30 cellular contexts compared by ENCODE assay signal in genomic region chr12:1246637-1247036, GRCh38.
DNase-seq lines count a peak whose midpoint lies in the region; ATAC-seq, FAIRE-seq and TF ChIP-seq lines count a peak whose summit lies in the region.
"Had no signal": no experiment of that assay in that cellular context is flagged by ENCODE, and none has a peak within 500 bp of the region (broad histone marks: within the 10 kb centered on the region; RNA-seq: fewer than 3 reads in every experiment).

No MANE protein-coding gene starts in this region.

- TF ChIP-seq RAD21 in K562 (CRISPR knock-in tag; conservative IDR thresholded peaks at IDR 0.05 in 1 of 2, IDR thresholded peaks at IDR 0.05 in 1 of 2) = no peak

- no peak for FAIRE-seq in K562 (lab: Jason Lieb, UNC)
- FAIRE-seq: bronchial epithelial cell, D721Med, TTC549 had no signal

- TF ChIP-seq POLR2A in K562 (conservative IDR thresholded peaks at IDR 0.05) = no peak

- H3K9me1 ChIP-seq in K562 (ENCODE audit: control insufficient read depth, insufficient read depth, low read length) = no peaks in the 10 kb centered on the region

- H3K4me1 Mint-ChIP-seq in activated T-cell treated with anti-CD3 and anti-CD28 coated beads, Interleukin-2, amount 50 U/mL, for 72 hours (ENCODE audit: low read depth) = no peaks in the 10 kb centered on the region

- no peaks in the 10 kb centered on the region for H3K27me3 ChIP-seq in BJ (ENCODE audit: control insufficient read depth, insufficient read depth, low read length)
- no peaks in the 10 kb centered on the region for H3K27me3 ChIP-seq in K562 (ENCODE audit: control insufficient read depth in 2 of 2, insufficient read depth in 2 of 2, low read length in 2 of 2)
- H3K27me3 ChIP-seq: adrenal gland, foreskin keratinocyte, upper lobe of right lung had no signal

- no peak overlapping the region for H3K4me3 ChIP-seq in BJ (ENCODE audit: low read depth, low read length)
- H3K4me3 ChIP-seq in K562 = no peak overlapping the region
- H3K4me3 ChIP-seq: adrenal gland, coronary artery, upper lobe of right lung had no signal

- peak; percentile 17 for DNase-seq in BJ (ENCODE audit: low read depth)
- peak; percentile 37 for DNase-seq in NCI-H460 (ENCODE audit: extremely low read depth, low read depth)
- DNase-seq in K562 (ENCODE audit: extremely low read depth in 1 of 4, low spot score in 3 of 4) = no peak
- DNase-seq in left kidney (ENCODE audit: low read depth, low spot score) = peak; percentile 40
- no peak for DNase-seq in EL
- DNase-seq in activated T-cell treated with anti-CD3 and anti-CD28 coated beads, Interleukin-2, amount 50 U/mL, for 1 hour = no peak
- no peak for DNase-seq in activated T-cell treated with anti-CD3 and anti-CD28 coated beads, Interleukin-2, amount 50 U/mL, for 72 hours
- no peak for DNase-seq in epidermal melanocyte (ENCODE audit: insufficient read length, low spot score)
- DNase-seq: activated CD4-positive, CD25-positive, alpha-beta regulatory T cell treated with anti-CD3 and anti-CD28 coated beads, Interleukin-2, amount 50 U/mL, for 72 hours; activated CD8-positive, alpha-beta T cell treated with anti-CD3 and anti-CD28 coated beads for 36 hours; activated gamma-delta T cell treated with Interleukin-2 at 50 U/mL for 16 hours; adrenal gland; endodermal cell; foreskin keratinocyte; MM.1S; NCI-H1417 treated with DMSO at 0.1 percent for 48 hours; NCI-H2107; NCI-H446; occipital lobe; Right ventricle myocardium superior; small intestine; stimulated activated CD4-positive, alpha-beta T cell treated with anti-CD3 and anti-CD28 coated beads, Interleukin-2, amount 100 ng/mL, for 24 hours; substantia nigra; upper lobe of right lung had no signal

- no peaks in the 10 kb centered on the region for H3K79me2 ChIP-seq in K562 (ENCODE audit: control insufficient read depth, insufficient read depth, low read length)

- H3K36me3 ChIP-seq in BJ (ENCODE audit: control insufficient read depth, insufficient read depth, low read length) (peaks cover 2% of the 10 kb centered on the region; the same call in 1 of the 2 replicates), K562 (ENCODE audit: control insufficient read depth, insufficient read depth, low read length) (no peaks in the 10 kb centered on the region)
- H3K36me3 ChIP-seq: adrenal gland, upper lobe of right lung had no signal

- H3K9me3 ChIP-seq in K562 (replicated peaks; ENCODE audit: control insufficient read depth, insufficient read depth, low read depth, low read length) = no peaks in the 10 kb centered on the region
- H3K9me3 ChIP-seq: adrenal gland, upper lobe of right lung had no signal

- no peaks in the 10 kb centered on the region for H3K4me1 ChIP-seq in K562 (replicated peaks in 1 of 2; ENCODE audit: control insufficient read depth in 2 of 2, insufficient read depth in 2 of 2, low read length in 2 of 2)
- H3K4me1 ChIP-seq: upper lobe of right lung had no signal

- intact Hi-C loops in K562 (cut with micrococcal nuclease) = no loop called here

- ATAC-seq in K562 = peak; percentile 51; the same call in 2 of the 3 replicates
- ATAC-seq in activated T-cell treated with anti-CD3 and anti-CD28 coated beads, Interleukin-2, amount 50 U/mL, for 72 hours (replicated peaks in 1 of 2) = no peak
- ATAC-seq: activated CD8-positive, alpha-beta T cell treated with anti-CD3 and anti-CD28 coated beads for 36 hours; foreskin keratinocyte; left lobe of liver; upper lobe of right lung had no signal

- no peak overlapping the region for H3K27ac ChIP-seq in K562 (ENCODE audit: extremely low read depth, low read depth, low read length)
- H3K27ac ChIP-seq: adrenal gland, C4-2B, coronary artery, foreskin keratinocyte, upper lobe of right lung had no signal

- BruUV-seq in K562 (replicated peaks; lab: Mats Ljungman, UMichigan) = no TSS peak

- peak; percentile 9; the same call in 1 of the 2 replicates for TF ChIP-seq EP300 in K562 (IDR thresholded peaks at IDR 0.05; ENCODE audit: low read length)

- no peak overlapping the region for H3K4me2 ChIP-seq in K562 (ENCODE audit: insufficient read depth, low read length)

- no peaks in the 10 kb centered on the region for H3K9me3 Mint-ChIP-seq in activated T-cell treated with anti-CD3 and anti-CD28 coated beads, Interleukin-2, amount 50 U/mL, for 72 hours
- H3K9me3 Mint-ChIP-seq: activated CD8-positive, alpha-beta T cell treated with anti-CD3 and anti-CD28 coated beads for 36 hours; endodermal cell had no signal

- H3K36me3 Mint-ChIP-seq in activated T-cell treated with anti-CD3 and anti-CD28 coated beads, Interleukin-2, amount 50 U/mL, for 72 hours (ENCODE audit: insufficient read depth in 2 of 2) = no peaks in the 10 kb centered on the region

- no peaks in the 10 kb centered on the region for H3K27me3 Mint-ChIP-seq in activated T-cell treated with anti-CD3 and anti-CD28 coated beads, Interleukin-2, amount 50 U/mL, for 72 hours (ENCODE audit: low read depth)
- H3K27me3 Mint-ChIP-seq: activated CD8-positive, alpha-beta T cell treated with anti-CD3 and anti-CD28 coated beads for 36 hours had no signal

- in situ Hi-C loops in K562 (cut with MboI) = no loop called here

- H2AFZ ChIP-seq in K562 (ENCODE audit: low read depth, low read length) = no peak overlapping the region

- H3K4me3 Mint-ChIP-seq in activated T-cell treated with anti-CD3 and anti-CD28 coated beads, Interleukin-2, amount 50 U/mL, for 72 hours = no peak overlapping the region
- H3K4me3 Mint-ChIP-seq: activated CD8-positive, alpha-beta T cell treated with anti-CD3 and anti-CD28 coated beads for 36 hours; endodermal cell had no signal

- H4K20me1 ChIP-seq in K562 (replicated peaks; ENCODE audit: control insufficient read depth, insufficient read depth, low read length) = no peaks in the 10 kb centered on the region

- POLR2A ChIA-PET in BJ (lab: Charles Lee) = no interaction called here
- POLR2A ChIA-PET in K562 (lab: Yijun Ruan, JAX) = interaction anchor here (1.1 kb wide), 1 partner anchor 18 kb away, joined by 4 read pairs; no protein-coding TSS in a partner anchor

- no peak overlapping the region for H3K9ac ChIP-seq in K562 (ENCODE audit: insufficient read depth in 1 of 2, low read depth in 2 of 2, low read length in 2 of 2)

- no peak overlapping the region for H3K27ac Mint-ChIP-seq in activated T-cell treated with anti-CD3 and anti-CD28 coated beads, Interleukin-2, amount 50 U/mL, for 72 hours
- H3K27ac Mint-ChIP-seq: activated CD8-positive, alpha-beta T cell treated with anti-CD3 and anti-CD28 coated beads for 36 hours; endodermal cell had no signal

- CTCF ChIA-PET in BJ (lab: Yijun Ruan, JAX) = interaction anchor here (0.6 kb wide), 1 partner anchor 267 kb away, joined by 3 read pairs; no protein-coding TSS in a partner anchor
- CTCF ChIA-PET in K562 (lab: Yijun Ruan, JAX; ENCODE audit: low intra/inter-chr PET ratio) = no interaction called here

- 21% methylated on average over 2 of the region's 2 CpGs for WGBS in K562 (ENCODE audit: insufficient coverage, low coverage, missing lambda C conversion rate)

- TF ChIP-seq CTCF in BJ (IDR thresholded peaks at IDR 0.05; ENCODE audit: insufficient read depth, low read depth, low read length) (no peak), K562 (IDR thresholded peaks at IDR 0.05 in 2 of 3, conservative IDR thresholded peaks at IDR 0.05 in 1 of 3; ENCODE audit: insufficient read depth in 2 of 3, low read depth in 1 of 3, low read length in 3 of 3) (no peak)

TF ChIP-seq in K562, 482 proteins besides CTCF, POLR2A, EP300 and RAD21 (continues in another document):
- TF ChIP-seq CBFA2T3 (IDR thresholded peaks at IDR 0.05) (no peak), MCM2 (IDR thresholded peaks at IDR 0.05; ENCODE audit: low read depth) (no peak), PRMT5 (CRISPR knock-in tag; IDR thresholded peaks at IDR 0.05) (no peak), XRCC3 (IDR thresholded peaks at IDR 0.05) (no peak), ZNF76 (CRISPR knock-in tag; IDR thresholded peaks at IDR 0.05; ENCODE audit: borderline replicate concordance) (no peak)

Comparison
In these comparisons a context has a peak if more than half of its experiments do, and no peak if none do; other contexts are left out.
1. DNase-seq: peak in BJ (single experiment), NCI-H460 (single experiment) and left kidney (single experiment); none in K562 (0 of 4), EL (single experiment), activated T-cell treated with anti-CD3 and anti-CD28 coated beads, Interleukin-2, amount 50 U/mL, for 1 hour (single experiment), activated T-cell treated with anti-CD3 and anti-CD28 coated beads, Interleukin-2, amount 50 U/mL, for 72 hours (0 of 2) and epidermal melanocyte (single experiment).